Comparison of ENCODE assay signal across 34 cellular contexts in the genomic region with DNA sequence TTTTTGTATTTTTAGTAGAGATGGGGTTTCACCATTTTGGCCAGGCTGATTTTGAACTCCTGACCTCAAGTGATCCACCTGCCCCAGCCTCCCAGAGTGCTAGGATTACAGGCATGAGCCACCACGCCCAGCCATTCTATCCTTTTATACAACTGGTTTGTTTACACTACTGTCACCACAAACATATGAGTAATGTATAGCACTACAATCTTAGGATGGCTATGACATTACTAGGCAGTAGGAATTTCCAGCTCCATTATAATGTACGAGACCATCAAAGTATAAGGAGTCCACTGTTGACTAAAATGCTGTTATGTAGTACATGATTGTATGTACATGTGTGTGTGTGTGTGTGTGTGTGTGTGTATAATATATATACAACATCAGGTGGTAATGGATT.
DNase-seq lines count a peak whose midpoint lies in the region; ATAC-seq, FAIRE-seq and TF ChIP-seq lines count a peak whose summit lies in the region.
"Had no signal": no experiment of that assay in that cellular context is flagged by ENCODE, and none has a peak within 500 bp of the region (broad histone marks: within the 10 kb centered on the region; RNA-seq: fewer than 3 reads in every experiment).

No MANE protein-coding gene starts in this region.

- H3K9me2 ChIP-seq in PC-3 (replicated peaks; ENCODE audit: low read length), result no peaks in the 10 kb centered on the region

- peaks cover 28% of the 10 kb centered on the region for H3K4me1 ChIP-seq in PC-3 (ENCODE audit: insufficient read depth, low read length)
- H3K4me1 ChIP-seq: ascending aorta; BLaER1 treated with 17β-estradiol and CSF1 and Interleukin-3, amounts not matched to agents 10 nM and 100 nM; left ventricle myocardium inferior; tibial nerve had no signal

- H3K27ac Mint-ChIP-seq in HFFc6, result no peak overlapping the region; the same call in 1 of the 2 replicates
- H3K27ac Mint-ChIP-seq: activated B cell treated with CpG ODN at 0.5 μM for 24 hours; activated naive CD8-positive, alpha-beta T cell treated with anti-CD3 and anti-CD28 coated beads, Interleukin-2, amount 10 ng/mL, durations not matched to agents 7 days and 5 days; stimulated activated effector memory CD8-positive, alpha-beta T cell treated with anti-CD3 and anti-CD28 coated beads, Interleukin-12 subunit alpha, Interleukin-12 subunit beta, amount 100 ng/mL, for 72 hours had no signal

- no peaks in the 10 kb centered on the region for H3K79me2 ChIP-seq in PC-3 (ENCODE audit: low read length)

- CTCF ChIA-PET in PC-3 (lab: Charles Lee), result no interaction called here

- H2AFZ ChIP-seq in PC-3 (ENCODE audit: low read length), result no peak overlapping the region

- H3K27ac ChIP-seq in PC-3 (ENCODE audit: low read length), result peak overlapping the region; percentile 31; the same call in 1 of the 2 replicates
- H3K27ac ChIP-seq: ascending aorta; BLaER1 treated with 17β-estradiol and CSF1 and Interleukin-3, amounts not matched to agents 10 nM and 100 nM; HL-60; left ventricle myocardium inferior; ovary; tibial nerve had no signal

- peaks cover 22% of the 10 kb centered on the region for H3K4me1 Mint-ChIP-seq in HFFc6 (ENCODE audit: low read depth)
- H3K4me1 Mint-ChIP-seq: activated B cell treated with CpG ODN at 0.5 μM for 24 hours; activated naive CD8-positive, alpha-beta T cell treated with anti-CD3 and anti-CD28 coated beads, Interleukin-2, amount 10 ng/mL, durations not matched to agents 7 days and 5 days; neural crest cell; stimulated activated effector memory CD8-positive, alpha-beta T cell treated with anti-CD3 and anti-CD28 coated beads, Interleukin-12 subunit alpha, Interleukin-12 subunit beta, amount 100 ng/mL, for 72 hours had no signal

- BruUV-seq in PC-3 (replicated peaks; lab: Mats Ljungman, UMichigan), result no TSS peak

- no peak for TF ChIP-seq POLR2A in GM12892 (IDR thresholded peaks at IDR 0.05; ENCODE audit: low read depth, low read length)

- no peak overlapping the region for H3K4me3 Mint-ChIP-seq in HFFc6
- H3K4me3 Mint-ChIP-seq: activated B cell treated with CpG ODN at 0.5 μM for 24 hours; activated naive CD8-positive, alpha-beta T cell treated with anti-CD3 and anti-CD28 coated beads, Interleukin-2, amount 10 ng/mL, durations not matched to agents 7 days and 5 days; activated T-cell treated with anti-CD3 and anti-CD28 coated beads, Interleukin-2, amount 50 U/mL, for 4 hours; neural crest cell; stimulated activated effector memory CD8-positive, alpha-beta T cell treated with anti-CD3 and anti-CD28 coated beads, Interleukin-12 subunit alpha, Interleukin-12 subunit beta, amount 100 ng/mL, for 72 hours had no signal

- H4K20me1 ChIP-seq in PC-3 (ENCODE audit: low read length), result no peaks in the 10 kb centered on the region
- H4K20me1 ChIP-seq: BLaER1 treated with 17β-estradiol and CSF1 and Interleukin-3, amounts not matched to agents 10 nM and 100 nM had no signal

- no peaks in the 10 kb centered on the region for H3K9me3 ChIP-seq in PC-3 (ENCODE audit: low read length)
- H3K9me3 ChIP-seq: ascending aorta; BLaER1 treated with 17β-estradiol and CSF1 and Interleukin-3, amounts not matched to agents 10 nM and 100 nM; ovary; tibial nerve had no signal

- FAIRE-seq in GM12892 (lab: Jason Lieb, UNC), result no peak
- FAIRE-seq: GM18507, GM19239, H54, HepG2 had no signal

- POLR2A ChIA-PET in PC-3 (lab: Charles Lee; ENCODE audit: unreplicated experiment), result no interaction called here

- intact Hi-C loops in PC-3 (cut with micrococcal nuclease) (no loop called here), sciatic nerve (cut with DNase I) (no loop called here)

- H3K9me3 Mint-ChIP-seq in HFFc6, result no peaks in the 10 kb centered on the region
- H3K9me3 Mint-ChIP-seq: activated naive CD8-positive, alpha-beta T cell treated with anti-CD3 and anti-CD28 coated beads, Interleukin-2, amount 10 ng/mL, durations not matched to agents 7 days and 5 days had no signal

- H3K4me3 ChIP-seq in PC-3 (ENCODE audit: low read length) (no peak overlapping the region), epithelial cell of esophagus (ENCODE audit: low read length) (no peak overlapping the region)
- H3K4me3 ChIP-seq: ascending aorta; BLaER1 treated with 17β-estradiol and CSF1 and Interleukin-3, amounts not matched to agents 10 nM and 100 nM; left ventricle myocardium inferior; ovary; tibial nerve had no signal

- H3K9ac ChIP-seq in PC-3 (ENCODE audit: low read length), result no peak overlapping the region
- H3K9ac ChIP-seq: BLaER1 treated with 17β-estradiol and CSF1 and Interleukin-3, amounts not matched to agents 10 nM and 100 nM had no signal

- peak overlapping the region; percentile 28; the same call in 1 of the 2 replicates for H3K4me2 ChIP-seq in PC-3 (ENCODE audit: low read length)
- H3K4me2 ChIP-seq: BLaER1 treated with 17β-estradiol and CSF1 and Interleukin-3, amounts not matched to agents 10 nM and 100 nM had no signal

- DNase-seq in DMS53 (lab: John Stamatoyannopoulos, UW) (peak; percentile 76), HFFc6 (peak; percentile 13), PC-3 (peak; percentile 85), epithelial cell of esophagus (ENCODE audit: low read depth) (peak; percentile 52), sciatic nerve (ENCODE audit: low spot score) (no peak), GM12892 (ENCODE audit: insufficient read length) (no peak)
- DNase-seq: activated B cell treated with CpG ODN at 0.5 μM for 24 hours; activated gamma-delta T cell; activated naive CD8-positive, alpha-beta T cell treated with anti-CD3 and anti-CD28 coated beads, Interleukin-2, amount 10 ng/mL, durations not matched to agents 7 days and 5 days; activated T-cell treated with anti-CD3 and anti-CD28 coated beads, Interleukin-2, amount 50 U/mL, for 4 hours; caudate nucleus; COR-L47; cortex of kidney; DMS79; effector memory CD4-positive, alpha-beta T cell; islet precursor cell; Kasumi-1; left ventricle myocardium inferior; mesendoderm; NCI-H1092; NCI-H187; NCI-H774; ovary had no signal

- no peak for TF ChIP-seq CTCF in HFFc6 (IDR thresholded peaks at IDR 0.05)
- no peak for TF ChIP-seq CTCF in PC-3 (conservative IDR thresholded peaks at IDR 0.05; ENCODE audit: low read depth, low read length)
- no peak for TF ChIP-seq CTCF in epithelial cell of esophagus (IDR thresholded peaks at IDR 0.05; ENCODE audit: insufficient read depth, low read depth, low read length, missing control alignments)

- peaks cover 3% of the 10 kb centered on the region; the same call in 1 of the 2 replicates for H3K27me3 Mint-ChIP-seq in HFFc6 (ENCODE audit: insufficient read depth)
- H3K27me3 Mint-ChIP-seq: activated B cell treated with CpG ODN at 0.5 μM for 24 hours; activated naive CD8-positive, alpha-beta T cell treated with anti-CD3 and anti-CD28 coated beads, Interleukin-2, amount 10 ng/mL, durations not matched to agents 7 days and 5 days had no signal

- no peaks in the 10 kb centered on the region for H3K36me3 Mint-ChIP-seq in HFFc6 (ENCODE audit: low read depth)
- H3K36me3 Mint-ChIP-seq: activated naive CD8-positive, alpha-beta T cell treated with anti-CD3 and anti-CD28 coated beads, Interleukin-2, amount 10 ng/mL, durations not matched to agents 7 days and 5 days; stimulated activated effector memory CD8-positive, alpha-beta T cell treated with anti-CD3 and anti-CD28 coated beads, Interleukin-12 subunit alpha, Interleukin-12 subunit beta, amount 100 ng/mL, for 72 hours had no signal

- no peaks in the 10 kb centered on the region for H3K36me3 ChIP-seq in PC-3 (ENCODE audit: low read depth, low read length)
- H3K36me3 ChIP-seq: ascending aorta; BLaER1 treated with 17β-estradiol and CSF1 and Interleukin-3, amounts not matched to agents 10 nM and 100 nM; left ventricle myocardium inferior; ovary; tibial nerve had no signal

- no peaks in the 10 kb centered on the region for H3F3A ChIP-seq in PC-3 (ENCODE audit: low read length, unreplicated experiment)

- peak; percentile 97 for ATAC-seq in PC-3
- ATAC-seq in sciatic nerve, result no peak
- ATAC-seq in HG03520 (IDR thresholded peaks at IDR 0.05; ENCODE audit: unreplicated experiment), result no peak
- ATAC-seq: activated T-cell treated with anti-CD3 and anti-CD28 coated beads, Interleukin-2, amount 50 U/mL, for 4 hours; HepG2; stimulated activated effector memory CD8-positive, alpha-beta T cell treated with anti-CD3 and anti-CD28 coated beads, Interleukin-12 subunit alpha, Interleukin-12 subunit beta, amount 100 ng/mL, for 72 hours had no signal

- no peaks in the 10 kb centered on the region for H3K27me3 ChIP-seq in PC-3 (ENCODE audit: low read length)
- H3K27me3 ChIP-seq: ascending aorta; BLaER1 treated with 17β-estradiol and CSF1 and Interleukin-3, amounts not matched to agents 10 nM and 100 nM; ovary; tibial nerve had no signal

Comparison
In these comparisons a context has a peak if more than half of its experiments do, and no peak if none do; other contexts are left out.
1. DNase-seq: peak in DMS53 (single experiment), HFFc6 (single experiment), PC-3 (single experiment) and epithelial cell of esophagus (single experiment); none in sciatic nerve (single experiment) and GM12892 (single experiment).